10 cellular contexts compared by ENCODE assay signal in genomic region chr3:194928831-194929594, GRCh38.
DNase-seq lines count a peak whose midpoint lies in the region; ATAC-seq and TF ChIP-seq lines count a peak whose summit lies in the region.
"Had no signal": no experiment of that assay in that cellular context is flagged by ENCODE, and none has a peak within 500 bp of the region (broad histone marks: within the 10 kb centered on the region; RNA-seq: fewer than 3 reads in every experiment).

No MANE protein-coding gene starts in this region.

- no peak overlapping the region for H3K4me2 ChIP-seq in mammary epithelial cell (ENCODE audit: insufficient read depth, low read depth, low read length)

- no peak overlapping the region for H3K27ac ChIP-seq in mammary epithelial cell (ENCODE audit: insufficient read depth, low read depth, low read length)
- peak overlapping the region; percentile 68 for H3K27ac ChIP-seq in subcutaneous abdominal adipose tissue (ENCODE audit: low read depth, low read length)

- in situ Hi-C loops in mammary epithelial cell (cut with MboI; ENCODE audit: low sequenced_read_pairs in 2 of 2), result loop anchor here in 1 of 2 donors (25.0 kb wide), 1 partner anchor 242 kb away; the partner anchor contains the start of gene FAM43A

- no TSS peak for BruUV-seq in mammary epithelial cell (replicated peaks; lab: Mats Ljungman, UMichigan)

- H3K79me2 ChIP-seq in mammary epithelial cell (ENCODE audit: insufficient read depth, low read length), result no peaks in the 10 kb centered on the region

- H3K4me3 ChIP-seq in mammary epithelial cell (replicated peaks in 1 of 3; ENCODE audit: insufficient read depth in 1 of 3, low read depth in 2 of 3, low read length in 3 of 3) (no peak overlapping the region), kidney epithelial cell (ENCODE audit: low read depth, low read length) (no peak overlapping the region), subcutaneous abdominal adipose tissue (ENCODE audit: low read depth in 1 of 5, low read length in 5 of 5) (peak overlapping the region in 3 of 5 donors; percentile 20 to 50 (median 28))

- H3K4me1 ChIP-seq in mammary epithelial cell (ENCODE audit: insufficient read depth, low read length) (peaks cover 10% of the 10 kb centered on the region), subcutaneous abdominal adipose tissue (ENCODE audit: control insufficient read depth in 5 of 5, insufficient read depth in 5 of 5, low read length in 5 of 5) (peaks cover 16 to 59% (median 28%) of the 10 kb centered on the region in 5 donors)

- intact Hi-C loops in mammary epithelial cell (cut with micrococcal nuclease), result no loop called here

- no peak for ATAC-seq in HG02938 (IDR thresholded peaks at IDR 0.05; ENCODE audit: unreplicated experiment)

- TF ChIP-seq CTCF in mammary epithelial cell (conservative IDR thresholded peaks at IDR 0.05 in 1 of 2, IDR thresholded peaks at IDR 0.05 in 1 of 2; ENCODE audit: extremely low read depth in 1 of 2, insufficient read depth in 1 of 2, low read depth in 1 of 2, low read length in 2 of 2) (peak; percentile 23 to 35), kidney epithelial cell (IDR thresholded peaks at IDR 0.05; ENCODE audit: insufficient read depth, low read length, poor library complexity, severe bottlenecking) (peak; percentile 61)

- H2AFZ ChIP-seq in mammary epithelial cell (ENCODE audit: low read depth, low read length), result no peak overlapping the region

- dilution Hi-C loops in mammary epithelial cell (cut with HindIII; ENCODE audit: low sequenced_read_pairs), result no loop called here

- no peaks in the 10 kb centered on the region for H4K20me1 ChIP-seq in mammary epithelial cell (ENCODE audit: insufficient read depth, low read length)

- 86% methylated on average over 29 of the region's 31 CpGs for WGBS in mammary epithelial cell (ENCODE audit: low coverage, missing lambda C conversion rate)

- H3K36me3 ChIP-seq in mammary epithelial cell (ENCODE audit: insufficient read depth, low read length) (no peaks in the 10 kb centered on the region), kidney epithelial cell (ENCODE audit: control insufficient read depth, insufficient read depth, low read length) (no peaks in the 10 kb centered on the region), subcutaneous abdominal adipose tissue (ENCODE audit: control insufficient read depth in 5 of 5, insufficient read depth in 5 of 5, low read length in 5 of 5) (no peaks in the 10 kb centered on the region)

- no peaks in the 10 kb centered on the region for H3K9me3 ChIP-seq in mammary epithelial cell (replicated peaks; ENCODE audit: insufficient read depth, low read length)
- H3K9me3 ChIP-seq in subcutaneous abdominal adipose tissue (ENCODE audit: control insufficient read depth in 5 of 5, low read length in 5 of 5), result no peaks in the 10 kb centered on the region

- peak; percentile 79 for DNase-seq in SIG-M5 treated with dmso at 0.1 percent for 504 hours (lab: John Stamatoyannopoulos, UW; ENCODE audit: unreplicated experiment)
- DNase-seq in SIG-M5 (lab: John Stamatoyannopoulos, UW), result no peak
- no peak for DNase-seq in mammary epithelial cell
- no peak for DNase-seq in kidney epithelial cell (ENCODE audit: low read depth)
- no peak for DNase-seq in NCI-H1092 (lab: John Stamatoyannopoulos, UW)
- no peak for DNase-seq in NAMALWA (ENCODE audit: low spot score)
- DNase-seq: 8988T, NCI-H1105 treated with DMSO at 0.1 percent for 48 hours had no signal

- H3K27me3 ChIP-seq in mammary epithelial cell (ENCODE audit: insufficient read depth, low read length), result no peaks in the 10 kb centered on the region
- no peaks in the 10 kb centered on the region for H3K27me3 ChIP-seq in kidney epithelial cell (ENCODE audit: control insufficient read depth, insufficient read depth, low read length)
- H3K27me3 ChIP-seq in subcutaneous abdominal adipose tissue (ENCODE audit: control insufficient read depth in 5 of 5, insufficient read depth in 4 of 5, low read length in 5 of 5), result peaks cover 0 to 3% (median 0%) of the 10 kb centered on the region in 5 donors

- H3K9ac ChIP-seq in mammary epithelial cell (ENCODE audit: insufficient read depth, low read length) (no peak overlapping the region), subcutaneous abdominal adipose tissue (ENCODE audit: low read length in 5 of 5) (no peak overlapping the region)

- CTCF ChIA-PET in mammary epithelial cell (lab: Charles Lee; ENCODE audit: low non-redundant PET), result no interaction called here

Comparison
In these comparisons a context has a peak if more than half of its experiments do, and no peak if none do; other contexts are left out.
1. H3K4me3 ChIP-seq: peak in subcutaneous abdominal adipose tissue (3 of 5); none in mammary epithelial cell (0 of 3) and kidney epithelial cell (single experiment).